ENCODE assay signal across 28 cellular contexts in genomic region chr4:125421547-125421946, GRCh38.
"Had no signal": no experiment of that assay in that cellular context is flagged by ENCODE, and none has a peak within 500 bp of the region (broad histone marks: within the 10 kb centered on the region; RNA-seq: fewer than 3 reads in every experiment).

No MANE protein-coding gene starts in this region.

- H3K36me3 ChIP-seq: ovary, uterus had no signal

- H3K4me3 ChIP-seq: lung, ovary, sigmoid colon, uterus had no signal

- H3K27ac ChIP-seq: ovary, sigmoid colon, uterus had no signal

- H3K27me3 ChIP-seq: ovary, sigmoid colon, uterus had no signal

- H3K4me1 ChIP-seq: uterus had no signal

- H3K9me3 ChIP-seq: ovary, sigmoid colon had no signal

- ATAC-seq: left lobe of liver; stimulated activated memory B cell treated with anti-CD40 and anti-IgM and Interleukin-4, amounts not matched to agents 10 μg/mL and 1 μg/mL and 100 μg/mL, for 72 hours; stimulated activated naive CD8-positive, alpha-beta T cell treated with anti-CD3 and anti-CD28 coated beads, Interleukin-15, amount 100 ng/mL, for 72 hours had no signal

- DNase-seq: activated CD4-positive, alpha-beta memory T cell treated with anti-CD3 and anti-CD28 coated beads, Interleukin-2, amount 10 ng/mL, durations not matched to agents 7 days and 5 days; activated CD4-positive, alpha-beta T cell treated with anti-CD3 and anti-CD28 coated beads, Interleukin-2, amount 10 ng/mL, durations not matched to agents 24 days and 14 days; activated CD4-positive, CD25-positive, alpha-beta regulatory T cell treated with anti-CD3 and anti-CD28 coated beads, Interleukin-2, amount 50 U/mL, for 72 hours; activated CD8-positive, alpha-beta memory T cell treated with anti-CD3 and anti-CD28 coated beads, Interleukin-2, amount 50 U/mL, for 48 hours; activated gamma-delta T cell; activated naive CD4-positive, alpha-beta T cell treated with anti-CD3 and anti-CD28 coated beads, Interleukin-2, amount 10 ng/mL, durations not matched to agents 7 days and 5 days; activated naive CD8-positive, alpha-beta T cell treated with anti-CD3 and anti-CD28 coated beads, Interleukin-2, amount 10 ng/mL, durations not matched to agents 7 days and 5 days; activated T-cell treated with anti-CD3 and anti-CD28 coated beads, Interleukin-2, amount 50 U/mL, for 24 hours; amniotic stem cell; central memory CD4-positive, alpha-beta T cell; effector CD8-positive, alpha-beta T cell; foreskin fibroblast; head of caudate nucleus; kidney glomerular epithelial cell; naive B cell; ovary; retina; sigmoid colon; small intestine; stimulated activated CD4-positive, alpha-beta T cell treated with anti-CD3 and anti-CD28 coated beads, Interleukin-4, amount 100 ng/mL, for 4 hours; stimulated activated CD8-positive, alpha-beta memory T cell treated with anti-CD3 and anti-CD28 coated beads, Interleukin-4, amount 100 ng/mL, for 48 hours; stimulated activated naive CD8-positive, alpha-beta T cell treated with anti-CD3 and anti-CD28 coated beads, Interleukin-15, amount 100 ng/mL, for 72 hours; substantia nigra; T-helper 1 cell; uterus had no signal
